8 cellular contexts compared by ENCODE assay signal in genomic region chr1:26864610-26865480, GRCh38. TPM values are rescaled to one million over a fixed set of nuclear protein-coding genes. Genes with fewer than 3 reads are reported as not detected.
DNase-seq lines count a peak whose midpoint lies in the region; ATAC-seq and TF ChIP-seq lines count a peak whose summit lies in the region.

No MANE protein-coding gene starts in this region.

- H3K4me3 Mint-ChIP-seq in activated naive CD4-positive, alpha-beta T cell treated with anti-CD3 and anti-CD28 coated beads, Interleukin-2, amount 50 U/mL, for 24 hours: peak overlapping the region; percentile 90

- CTCF ChIA-PET in GM10248 (lab: Yijun Ruan, JAX): interaction anchor here (0.7 to 11.5 kb wide), 16 partner anchors 9 to 327 kb away, joined by 3 to 72 read pairs (median 6); partner anchors contain the start of genes PIGV and ZDHHC18

- DNase-seq in GM10248 (ENCODE audit: extremely low spot score) (peak; percentile 96), NCI-H1048 (lab: John Stamatoyannopoulos, UW) (peak; percentile 89), SK-N-MC (ENCODE audit: low read depth, low spot score) (peak; percentile 58), globus pallidus (ENCODE audit: low spot score) (peak; percentile 95), nucleus accumbens (lab: John Stamatoyannopoulos, UW) (peak; percentile 68 to 98 (median 93)), suprapubic skin (ENCODE audit: low spot score in 2 of 2) (peak; percentile 98 to 99)

- peak; percentile 83 for ATAC-seq in HG02588 (IDR thresholded peaks at IDR 0.05; ENCODE audit: unreplicated experiment)

- TF ChIP-seq EP300 in suprapubic skin (IDR thresholded peaks at IDR 0.05): no peak

- peak overlapping the region; percentile 84 for H3K9ac ChIP-seq in SK-N-MC (ENCODE audit: insufficient read length)

- H3K27ac Mint-ChIP-seq in activated naive CD4-positive, alpha-beta T cell treated with anti-CD3 and anti-CD28 coated beads, Interleukin-2, amount 50 U/mL, for 24 hours: peak overlapping the region; percentile 46

- H3K36me3 ChIP-seq in SK-N-MC (ENCODE audit: insufficient read depth, low read length) (no peaks in the 10 kb centered on the region), suprapubic skin (no peaks in the 10 kb centered on the region)

- H3K27me3 Mint-ChIP-seq in activated naive CD4-positive, alpha-beta T cell treated with anti-CD3 and anti-CD28 coated beads, Interleukin-2, amount 50 U/mL, for 24 hours: no peaks in the 10 kb centered on the region

- WGBS in suprapubic skin: under 1% methylated on average over 56 of the region's 75 CpGs

- peak overlapping the region; percentile 92 for H3K4me3 ChIP-seq in SK-N-MC
- peak overlapping the region; percentile 86 for H3K4me3 ChIP-seq in suprapubic skin

- peaks cover 60% of the 10 kb centered on the region for H3K4me1 ChIP-seq in suprapubic skin

- H3K27ac ChIP-seq in SK-N-MC: peak overlapping the region; percentile 81
- H3K27ac ChIP-seq in suprapubic skin: peak overlapping the region; percentile 97

- H3K4me1 Mint-ChIP-seq in activated naive CD4-positive, alpha-beta T cell treated with anti-CD3 and anti-CD28 coated beads, Interleukin-2, amount 50 U/mL, for 24 hours: peaks cover 27% of the 10 kb centered on the region

- H3K9me3 ChIP-seq in SK-N-MC (ENCODE audit: low read depth, low read length) (no peaks in the 10 kb centered on the region), suprapubic skin (no peaks in the 10 kb centered on the region)

- peak; percentile 52 to 62 for TF ChIP-seq POLR2A in suprapubic skin (IDR thresholded peaks at IDR 0.05)

- H3K9me3 Mint-ChIP-seq in activated naive CD4-positive, alpha-beta T cell treated with anti-CD3 and anti-CD28 coated beads, Interleukin-2, amount 50 U/mL, for 24 hours: no peaks in the 10 kb centered on the region

- POLR2A ChIA-PET in GM10248 (lab: Yijun Ruan, JAX): interaction anchor here (0.5 to 1.8 kb wide), 12 partner anchors 9 to 812 kb away, joined by 3 to 11 read pairs (median 3); partner anchors contain the start of gene GPN2

- H3K27me3 ChIP-seq in suprapubic skin: no peaks in the 10 kb centered on the region

- H3K36me3 Mint-ChIP-seq in activated naive CD4-positive, alpha-beta T cell treated with anti-CD3 and anti-CD28 coated beads, Interleukin-2, amount 50 U/mL, for 24 hours: no peaks in the 10 kb centered on the region

- TF ChIP-seq CTCF in GM10248 (IDR thresholded peaks at IDR 0.05; ENCODE audit: control extremely low read depth, extremely low read depth, low read depth, missing control alignments) (peak; percentile 7), suprapubic skin (IDR thresholded peaks at IDR 0.05) (no peak)

RNA-seq across cellular contexts. Expression of gene SFN, which starts 1.9 kb away (rescaled TPM):
- total RNA-seq in suprapubic skin: 1,000 to 10,000 TPM in 1 of 4 donors, 100 to 1,000 TPM in 3; 364 to 1,347 (median 744) TPM

RNA-seq across cellular contexts. Expression of gene GPN2, which starts 25.2 kb away (rescaled TPM):
- 10 to 100 TPM; 13.2 to 25.3 (median 18.8) TPM for total RNA-seq in suprapubic skin

RNA-seq across cellular contexts. Expression of gene GPATCH3, which starts 35.4 kb away (rescaled TPM):
- total RNA-seq in suprapubic skin: 10 to 100 TPM; 14.1 to 20.5 (median 15.8) TPM

RNA-seq across cellular contexts. Expression of gene ZDHHC18, which starts 38.4 kb away (rescaled TPM):
- total RNA-seq in suprapubic skin: 10 to 100 TPM; 23.7 to 38.5 (median 31.4) TPM

RNA-seq across cellular contexts. Expression of gene NR0B2, which starts 48.9 kb away (rescaled TPM):
- not detected for total RNA-seq in suprapubic skin

Comparison
In these comparisons a context has a peak if more than half of its experiments do, and no peak if none do; other contexts are left out.
1. Peak in every context shown above with its lines: DNase-seq, ATAC-seq, H3K4me3 ChIP-seq and H3K27ac ChIP-seq.